In genomic region chr3:11495948-11496557, GRCh38 we compare ENCODE assay signal across 12 cellular contexts.
DNase-seq lines count a peak whose midpoint lies in the region; ATAC-seq and TF ChIP-seq lines count a peak whose summit lies in the region.
"Had no signal": no experiment of that assay in that cellular context is flagged by ENCODE, and none has a peak within 500 bp of the region (broad histone marks: within the 10 kb centered on the region; RNA-seq: fewer than 3 reads in every experiment).

No MANE protein-coding gene starts in this region.

- no peaks in the 10 kb centered on the region for H3K9me2 ChIP-seq in GM23338 (ENCODE audit: insufficient read depth)

- H3K4me3 ChIP-seq in GM23338, result no peak overlapping the region
- H3K4me3 ChIP-seq: GM23248 had no signal

- no peaks in the 10 kb centered on the region for H3K36me3 ChIP-seq in GM23338 (ENCODE audit: insufficient read depth)

- intact Hi-C loops in left cardiac atrium (cut with DNase I), result no loop called here
- intact Hi-C loops in natural killer cell (cut with micrococcal nuclease), result no loop called here

- H3K4me1 Mint-ChIP-seq in GM23338 (peaks cover 21% of the 10 kb centered on the region), nephron progenitor cell (peaks cover 45% of the 10 kb centered on the region), natural killer cell (peaks cover 15 to 17% of the 10 kb centered on the region in 2 donors)
- H3K4me1 Mint-ChIP-seq in activated T-helper 17 cell treated with anti-CD3 and anti-CD28 coated beads, Interleukin-2, amount 50 U/mL, for 72 hours, result peaks cover 7% of the 10 kb centered on the region

- H4K20me1 ChIP-seq in GM23338 (replicated peaks; ENCODE audit: insufficient read depth), result no peaks in the 10 kb centered on the region

- H3K27me3 Mint-ChIP-seq in GM23338 (ENCODE audit: insufficient read depth, low read depth, poor library complexity) (peaks cover 8% of the 10 kb centered on the region), nephron progenitor cell (ENCODE audit: low read depth, poor library complexity) (peaks cover 3% of the 10 kb centered on the region), natural killer cell (ENCODE audit: low read depth in 2 of 2) (no peaks in the 10 kb centered on the region)
- no peaks in the 10 kb centered on the region for H3K27me3 Mint-ChIP-seq in activated T-helper 17 cell treated with anti-CD3 and anti-CD28 coated beads, Interleukin-2, amount 50 U/mL, for 72 hours
- H3K27me3 Mint-ChIP-seq: naive thymus-derived CD4-positive, alpha-beta T cell had no signal

- ATAC-seq in GM23338 (peak; percentile 98), left cardiac atrium (peak; percentile 64 to 77), natural killer cell (no peak), HG03571 (IDR thresholded peaks at IDR 0.05; ENCODE audit: unreplicated experiment) (no peak)
- no peak for ATAC-seq in activated T-helper 17 cell treated with anti-CD3 and anti-CD28 coated beads, Interleukin-2, amount 50 U/mL, for 72 hours (replicated peaks)
- ATAC-seq: naive thymus-derived CD4-positive, alpha-beta T cell had no signal

- peak overlapping the region; percentile 47 for H3K27ac ChIP-seq in GM23338 (ENCODE audit: low read depth)
- H3K27ac ChIP-seq: GM23248 had no signal

- H3K27ac Mint-ChIP-seq in GM23338 (peak overlapping the region; percentile 70), nephron progenitor cell (peak overlapping the region; percentile 96), natural killer cell (no peak overlapping the region)
- H3K27ac Mint-ChIP-seq in activated T-helper 17 cell treated with anti-CD3 and anti-CD28 coated beads, Interleukin-2, amount 50 U/mL, for 72 hours, result peak overlapping the region; percentile 38
- H3K27ac Mint-ChIP-seq: naive thymus-derived CD4-positive, alpha-beta T cell had no signal

- DNase-seq in GM23338 (ENCODE audit: low spot score) (peak; percentile 82), left cardiac atrium (peak; percentile 63), nephron progenitor cell (no peak), natural killer cell (no peak), epidermal melanocyte (ENCODE audit: insufficient read length, low spot score) (no peak)
- DNase-seq in activated CD4-positive, alpha-beta T cell treated with anti-CD3 and anti-CD28 coated beads, Interleukin-2, amount 50 U/mL, for 4 hours, result no peak
- DNase-seq: GM23248; hypothalamus; naive thymus-derived CD4-positive, alpha-beta T cell; NCI-H1048 had no signal

- no peak overlapping the region for H2AFZ ChIP-seq in GM23338
- H2AFZ ChIP-seq: GM23248 had no signal

- H3K4me3 Mint-ChIP-seq in GM23338, result no peak overlapping the region
- no peak overlapping the region for H3K4me3 Mint-ChIP-seq in activated T-helper 17 cell treated with anti-CD3 and anti-CD28 coated beads, Interleukin-2, amount 50 U/mL, for 72 hours
- H3K4me3 Mint-ChIP-seq in nephron progenitor cell, result no peak overlapping the region
- H3K4me3 Mint-ChIP-seq in natural killer cell, result no peak overlapping the region

- H3K9me3 Mint-ChIP-seq in GM23338 (peaks cover 28% of the 10 kb centered on the region), nephron progenitor cell (peaks cover 36% of the 10 kb centered on the region), natural killer cell (no peaks in the 10 kb centered on the region)
- no peaks in the 10 kb centered on the region for H3K9me3 Mint-ChIP-seq in activated T-helper 17 cell treated with anti-CD3 and anti-CD28 coated beads, Interleukin-2, amount 50 U/mL, for 72 hours

- H3F3A ChIP-seq in GM23338 (replicated peaks; ENCODE audit: low read depth), result no peaks in the 10 kb centered on the region

- no peak overlapping the region for H3K4me2 ChIP-seq in GM23338

- H3K79me2 ChIP-seq in GM23338 (replicated peaks; ENCODE audit: insufficient read depth), result no peaks in the 10 kb centered on the region

- peaks cover 24% of the 10 kb centered on the region for H3K36me3 Mint-ChIP-seq in GM23338 (ENCODE audit: low read depth)
- no peaks in the 10 kb centered on the region for H3K36me3 Mint-ChIP-seq in activated T-helper 17 cell treated with anti-CD3 and anti-CD28 coated beads, Interleukin-2, amount 50 U/mL, for 72 hours (ENCODE audit: low read depth)
- peaks cover 22% of the 10 kb centered on the region for H3K36me3 Mint-ChIP-seq in nephron progenitor cell (ENCODE audit: low read depth)
- no peaks in the 10 kb centered on the region for H3K36me3 Mint-ChIP-seq in natural killer cell

- no peaks in the 10 kb centered on the region for H3K27me3 ChIP-seq in GM23338 (ENCODE audit: insufficient read depth)

- H3K4me1 ChIP-seq in GM23338 (ENCODE audit: insufficient read depth), result peaks cover 11% of the 10 kb centered on the region

- TF ChIP-seq CTCF in GM23338 (conservative IDR thresholded peaks at IDR 0.05; ENCODE audit: low read depth in 2 of 2) (no peak), nephron progenitor cell (IDR thresholded peaks at IDR 0.05) (no peak), natural killer cell (IDR thresholded peaks at IDR 0.05) (no peak)

TF ChIP-seq in GM23338, 12 proteins besides CTCF, POLR2A, EP300 and RAD21:
- TF ChIP-seq ZNF462 (CRISPR knock-in tag; IDR thresholded peaks at IDR 0.05) (peak; percentile 79), ZNF114 (CRISPR knock-in tag; IDR thresholded peaks at IDR 0.05) (no peak)

Comparison
In these comparisons a context has a peak if more than half of its experiments do, and no peak if none do; other contexts are left out.
1. ATAC-seq: peak in GM23338 (single experiment) and left cardiac atrium (2 of 2); none in activated T-helper 17 cell treated with anti-CD3 and anti-CD28 coated beads, Interleukin-2, amount 50 U/mL, for 72 hours (single experiment), natural killer cell (0 of 3) and HG03571 (single experiment).
2. DNase-seq: peak in GM23338 (single experiment) and left cardiac atrium (single experiment); none in nephron progenitor cell (single experiment), natural killer cell (single experiment), activated CD4-positive, alpha-beta T cell treated with anti-CD3 and anti-CD28 coated beads, Interleukin-2, amount 50 U/mL, for 4 hours (0 of 2) and epidermal melanocyte (single experiment).
3. H3K27ac Mint-ChIP-seq: peak in GM23338 (single experiment), activated T-helper 17 cell treated with anti-CD3 and anti-CD28 coated beads, Interleukin-2, amount 50 U/mL, for 72 hours (single experiment) and nephron progenitor cell (single experiment); none in natural killer cell (0 of 2).